8 cellular contexts compared by ENCODE assay signal in the genomic region with DNA sequence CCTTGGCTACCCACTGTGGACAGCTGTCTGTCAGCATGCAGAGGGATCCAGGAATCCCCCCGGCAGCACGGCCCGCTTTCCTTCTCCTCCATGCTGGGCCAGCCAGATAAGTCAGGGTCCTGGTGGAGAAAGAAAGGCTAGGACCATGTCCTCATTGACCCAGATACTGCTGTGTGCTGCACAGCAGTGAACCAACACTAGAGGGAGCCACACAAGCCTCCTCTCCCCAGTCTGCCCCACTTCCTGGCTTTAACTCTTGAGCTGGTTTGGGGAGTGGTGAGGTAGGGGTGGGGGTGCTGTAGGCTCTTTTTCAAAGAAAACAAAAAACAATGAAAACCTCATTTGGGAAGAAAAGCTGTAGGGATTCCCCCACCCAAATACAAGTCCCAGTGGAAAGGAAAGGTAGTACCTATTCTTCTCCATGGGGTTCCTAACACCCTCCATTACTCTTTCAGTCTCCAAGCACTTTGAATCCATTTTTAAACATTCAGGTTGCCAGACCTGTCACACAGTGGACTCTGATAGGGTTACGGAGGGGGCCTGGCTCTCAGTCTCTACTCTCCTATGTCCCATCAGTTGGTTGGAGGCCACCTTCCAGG.
DNase-seq lines count a peak whose midpoint lies in the region; ATAC-seq, FAIRE-seq and TF ChIP-seq lines count a peak whose summit lies in the region.

No MANE protein-coding gene starts in this region.

- no peaks in the 10 kb centered on the region for H3K36me3 ChIP-seq in GM12878 (ENCODE audit: control insufficient read depth in 2 of 2, insufficient read depth in 2 of 2, low read length in 1 of 2)

- in situ Hi-C loops in ACHN (cut with HindIII; ENCODE audit: low pct_ligation_motif_present, low pct_unique_long_range_greater_than_20kb, low sequenced_read_pairs) (no loop called here), GM12878 (cut with MboI) (no loop called here)

- CTCF ChIA-PET in GM12878 (lab: Yijun Ruan, JAX) = interaction anchor here (0.6 to 11.3 kb wide), 21 partner anchors 9 to 516 kb away, joined by 3 to 210 read pairs (median 4); no protein-coding TSS in a partner anchor

- TF ChIP-seq EP300 in GM12878 (IDR thresholded peaks at IDR 0.05; ENCODE audit: borderline replicate concordance in 1 of 2, control insufficient read depth in 1 of 2, low read depth in 2 of 2, low read length in 2 of 2) = no peak

- SMC1A ChIA-PET in GM12878 (lab: Charles Lee; ENCODE audit: uncharacterized antibody, unreplicated experiment) = interaction anchor here (0.6 to 1.3 kb wide), 6 partner anchors 14 to 33 kb away, joined by 3 to 11 read pairs (median 6); no protein-coding TSS in a partner anchor

- RAD21 ChIA-PET in GM12878 (lab: Charles Lee; ENCODE audit: unreplicated experiment) = interaction anchor here (0.6 to 4.0 kb wide), 6 partner anchors 19 to 31 kb away, joined by 3 to 36 read pairs (median 4); no protein-coding TSS in a partner anchor

- TF ChIP-seq CTCF in GM12874 (IDR thresholded peaks at IDR 0.05; ENCODE audit: insufficient read depth, low read depth, low read length) = peak; percentile 88
- TF ChIP-seq CTCF in GM12878 (IDR thresholded peaks at IDR 0.05 in 2 of 3, conservative IDR thresholded peaks at IDR 0.05 in 1 of 3; ENCODE audit: control insufficient read depth in 2 of 3, extremely low read depth in 1 of 3, insufficient read depth in 1 of 3, low read depth in 3 of 3, low read length in 3 of 3) = peak; percentile 52 to 81 (median 76)

- DNase-seq in ACHN = peak; percentile 60
- DNase-seq in MV-4-11 (lab: John Stamatoyannopoulos, UW) = peak; percentile 9
- no peak for DNase-seq in GM12878 (ENCODE audit: low read depth, low spot score)
- no peak for DNase-seq in left lobe of liver (ENCODE audit: low spot score)
- no peak for DNase-seq in caudate nucleus (lab: John Stamatoyannopoulos, UW)
- no peak for DNase-seq in activated CD8-positive, alpha-beta memory T cell treated with anti-CD3 and anti-CD28 coated beads, Interleukin-2, amount 50 U/mL, for 48 hours
- DNase-seq in NCI-H1105 treated with DMSO at 0.1 percent for 48 hours (lab: John Stamatoyannopoulos, UW) = no peak

- no peak for FAIRE-seq in GM12878 (lab: Jason Lieb, UNC)

- H3K9ac ChIP-seq in GM12878 (ENCODE audit: control insufficient read depth, insufficient read depth, low read length) = no peak overlapping the region

- WGBS in GM12878 (ENCODE audit: insufficient coverage, insufficient replicate concordance, low lambda C conversion rate, missing lambda C conversion rate) = 14% methylated on average over 4 of the region's 4 CpGs

- no peaks in the 10 kb centered on the region for H3K79me2 ChIP-seq in GM12878 (ENCODE audit: control insufficient read depth, insufficient read depth, low read length)

- peak; percentile 57 for TF ChIP-seq RAD21 in GM12878 (IDR thresholded peaks at IDR 0.05; ENCODE audit: insufficient read depth, low read depth, low read length)

- no peak for TF ChIP-seq POLR2A in GM12878 (IDR thresholded peaks at IDR 0.05; ENCODE audit: low read depth, low read length)

- ATAC-seq in GM12878 (peak; percentile 96), left lobe of liver (peak; percentile 71)

- BruUV-seq in GM12878 (replicated peaks; lab: Mats Ljungman, UMichigan) = no TSS peak

- H4K20me1 ChIP-seq in GM12878 (ENCODE audit: control insufficient read depth, insufficient read depth) = no peaks in the 10 kb centered on the region

- no peaks in the 10 kb centered on the region for H3K9me3 ChIP-seq in GM12878 (replicated peaks; ENCODE audit: control insufficient read depth, insufficient read depth, low read length)

- intact Hi-C loops in GM12878 (cut with micrococcal nuclease; ENCODE audit: unreplicated experiment) = loop anchor here (1.0 kb wide), 2 partner anchors 25 to 29 kb away; no protein-coding TSS in a partner anchor

- peaks cover 0 to 4% of the 10 kb centered on the region in 2 experiments; a peak in 3 of 4 replicates for H3K27me3 ChIP-seq in GM12878 (replicated peaks in 1 of 2; ENCODE audit: control insufficient read depth in 2 of 2, insufficient read depth in 2 of 2, low read length in 1 of 2)

- no peak overlapping the region for H3K4me3 ChIP-seq in GM12878

- no peaks in the 10 kb centered on the region for H3K4me1 ChIP-seq in GM12878 (ENCODE audit: control insufficient read depth, insufficient read depth, low read length)

- H3K4me2 ChIP-seq in GM12878 (ENCODE audit: control insufficient read depth, insufficient read depth) = no peak overlapping the region

- H2AFZ ChIP-seq in GM12878 (ENCODE audit: control insufficient read depth, low read depth, low read length) = no peak overlapping the region

- POLR2A ChIA-PET in GM12878 (lab: Charles Lee) = no interaction called here

- no peak overlapping the region for H3K27ac ChIP-seq in GM12878 (ENCODE audit: control insufficient read depth, insufficient read depth)
- no peak overlapping the region for H3K27ac ChIP-seq in caudate nucleus (ENCODE audit: low read depth, low read length)

TF ChIP-seq in GM12878, 131 proteins besides CTCF, POLR2A, EP300 and RAD21 (continues in another document):
- TF ChIP-seq, protein P1, sequence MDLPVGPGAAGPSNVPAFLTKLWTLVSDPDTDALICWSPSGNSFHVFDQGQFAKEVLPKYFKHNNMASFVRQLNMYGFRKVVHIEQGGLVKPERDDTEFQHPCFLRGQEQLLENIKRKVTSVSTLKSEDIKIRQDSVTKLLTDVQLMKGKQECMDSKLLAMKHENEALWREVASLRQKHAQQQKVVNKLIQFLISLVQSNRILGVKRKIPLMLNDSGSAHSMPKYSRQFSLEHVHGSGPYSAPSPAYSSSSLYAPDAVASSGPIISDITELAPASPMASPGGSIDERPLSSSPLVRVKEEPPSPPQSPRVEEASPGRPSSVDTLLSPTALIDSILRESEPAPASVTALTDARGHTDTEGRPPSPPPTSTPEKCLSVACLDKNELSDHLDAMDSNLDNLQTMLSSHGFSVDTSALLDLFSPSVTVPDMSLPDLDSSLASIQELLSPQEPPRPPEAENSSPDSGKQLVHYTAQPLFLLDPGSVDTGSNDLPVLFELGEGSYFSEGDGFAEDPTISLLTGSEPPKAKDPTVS (IDR thresholded peaks at IDR 0.05; ENCODE audit: low read depth, low read length) = no peak
- TF ChIP-seq, protein P2, sequence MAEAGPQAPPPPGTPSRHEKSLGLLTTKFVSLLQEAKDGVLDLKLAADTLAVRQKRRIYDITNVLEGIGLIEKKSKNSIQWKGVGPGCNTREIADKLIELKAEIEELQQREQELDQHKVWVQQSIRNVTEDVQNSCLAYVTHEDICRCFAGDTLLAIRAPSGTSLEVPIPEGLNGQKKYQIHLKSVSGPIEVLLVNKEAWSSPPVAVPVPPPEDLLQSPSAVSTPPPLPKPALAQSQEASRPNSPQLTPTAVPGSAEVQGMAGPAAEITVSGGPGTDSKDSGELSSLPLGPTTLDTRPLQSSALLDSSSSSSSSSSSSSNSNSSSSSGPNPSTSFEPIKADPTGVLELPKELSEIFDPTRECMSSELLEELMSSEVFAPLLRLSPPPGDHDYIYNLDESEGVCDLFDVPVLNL (IDR thresholded peaks at IDR 0.05; ENCODE audit: low read depth, low read length) = no peak
- TF ChIP-seq, protein P3, sequence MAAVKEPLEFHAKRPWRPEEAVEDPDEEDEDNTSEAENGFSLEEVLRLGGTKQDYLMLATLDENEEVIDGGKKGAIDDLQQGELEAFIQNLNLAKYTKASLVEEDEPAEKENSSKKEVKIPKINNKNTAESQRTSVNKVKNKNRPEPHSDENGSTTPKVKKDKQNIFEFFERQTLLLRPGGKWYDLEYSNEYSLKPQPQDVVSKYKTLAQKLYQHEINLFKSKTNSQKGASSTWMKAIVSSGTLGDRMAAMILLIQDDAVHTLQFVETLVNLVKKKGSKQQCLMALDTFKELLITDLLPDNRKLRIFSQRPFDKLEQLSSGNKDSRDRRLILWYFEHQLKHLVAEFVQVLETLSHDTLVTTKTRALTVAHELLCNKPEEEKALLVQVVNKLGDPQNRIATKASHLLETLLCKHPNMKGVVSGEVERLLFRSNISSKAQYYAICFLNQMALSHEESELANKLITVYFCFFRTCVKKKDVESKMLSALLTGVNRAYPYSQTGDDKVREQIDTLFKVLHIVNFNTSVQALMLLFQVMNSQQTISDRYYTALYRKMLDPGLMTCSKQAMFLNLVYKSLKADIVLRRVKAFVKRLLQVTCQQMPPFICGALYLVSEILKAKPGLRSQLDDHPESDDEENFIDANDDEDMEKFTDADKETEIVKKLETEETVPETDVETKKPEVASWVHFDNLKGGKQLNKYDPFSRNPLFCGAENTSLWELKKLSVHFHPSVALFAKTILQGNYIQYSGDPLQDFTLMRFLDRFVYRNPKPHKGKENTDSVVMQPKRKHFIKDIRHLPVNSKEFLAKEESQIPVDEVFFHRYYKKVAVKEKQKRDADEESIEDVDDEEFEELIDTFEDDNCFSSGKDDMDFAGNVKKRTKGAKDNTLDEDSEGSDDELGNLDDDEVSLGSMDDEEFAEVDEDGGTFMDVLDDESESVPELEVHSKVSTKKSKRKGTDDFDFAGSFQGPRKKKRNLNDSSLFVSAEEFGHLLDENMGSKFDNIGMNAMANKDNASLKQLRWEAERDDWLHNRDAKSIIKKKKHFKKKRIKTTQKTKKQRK (IDR thresholded peaks at IDR 0.05; ENCODE audit: low read depth, low read length) = no peak
- TF ChIP-seq NFYA (IDR thresholded peaks at IDR 0.05; ENCODE audit: borderline replicate concordance, low read depth, low read length) = no peak

Comparison
In these comparisons a context has a peak if more than half of its experiments do, and no peak if none do; other contexts are left out.
1. DNase-seq: peak in ACHN (single experiment) and MV-4-11 (single experiment); none in GM12878 (single experiment), left lobe of liver (single experiment), caudate nucleus (0 of 61), activated CD8-positive, alpha-beta memory T cell treated with anti-CD3 and anti-CD28 coated beads, Interleukin-2, amount 50 U/mL, for 48 hours (single experiment) and NCI-H1105 treated with DMSO at 0.1 percent for 48 hours (single experiment).